Comparison of ENCODE assay signal across 1 cellular context in genomic region chr9:14868772-14869583, GRCh38.
TF ChIP-seq lines count a peak whose summit lies in the region.

No MANE protein-coding gene starts in this region.

TF ChIP-seq in HepG2, 621 proteins besides CTCF, POLR2A, EP300 and RAD21 (continued from another document and continues in another):
- TF ChIP-seq, protein P1, sequence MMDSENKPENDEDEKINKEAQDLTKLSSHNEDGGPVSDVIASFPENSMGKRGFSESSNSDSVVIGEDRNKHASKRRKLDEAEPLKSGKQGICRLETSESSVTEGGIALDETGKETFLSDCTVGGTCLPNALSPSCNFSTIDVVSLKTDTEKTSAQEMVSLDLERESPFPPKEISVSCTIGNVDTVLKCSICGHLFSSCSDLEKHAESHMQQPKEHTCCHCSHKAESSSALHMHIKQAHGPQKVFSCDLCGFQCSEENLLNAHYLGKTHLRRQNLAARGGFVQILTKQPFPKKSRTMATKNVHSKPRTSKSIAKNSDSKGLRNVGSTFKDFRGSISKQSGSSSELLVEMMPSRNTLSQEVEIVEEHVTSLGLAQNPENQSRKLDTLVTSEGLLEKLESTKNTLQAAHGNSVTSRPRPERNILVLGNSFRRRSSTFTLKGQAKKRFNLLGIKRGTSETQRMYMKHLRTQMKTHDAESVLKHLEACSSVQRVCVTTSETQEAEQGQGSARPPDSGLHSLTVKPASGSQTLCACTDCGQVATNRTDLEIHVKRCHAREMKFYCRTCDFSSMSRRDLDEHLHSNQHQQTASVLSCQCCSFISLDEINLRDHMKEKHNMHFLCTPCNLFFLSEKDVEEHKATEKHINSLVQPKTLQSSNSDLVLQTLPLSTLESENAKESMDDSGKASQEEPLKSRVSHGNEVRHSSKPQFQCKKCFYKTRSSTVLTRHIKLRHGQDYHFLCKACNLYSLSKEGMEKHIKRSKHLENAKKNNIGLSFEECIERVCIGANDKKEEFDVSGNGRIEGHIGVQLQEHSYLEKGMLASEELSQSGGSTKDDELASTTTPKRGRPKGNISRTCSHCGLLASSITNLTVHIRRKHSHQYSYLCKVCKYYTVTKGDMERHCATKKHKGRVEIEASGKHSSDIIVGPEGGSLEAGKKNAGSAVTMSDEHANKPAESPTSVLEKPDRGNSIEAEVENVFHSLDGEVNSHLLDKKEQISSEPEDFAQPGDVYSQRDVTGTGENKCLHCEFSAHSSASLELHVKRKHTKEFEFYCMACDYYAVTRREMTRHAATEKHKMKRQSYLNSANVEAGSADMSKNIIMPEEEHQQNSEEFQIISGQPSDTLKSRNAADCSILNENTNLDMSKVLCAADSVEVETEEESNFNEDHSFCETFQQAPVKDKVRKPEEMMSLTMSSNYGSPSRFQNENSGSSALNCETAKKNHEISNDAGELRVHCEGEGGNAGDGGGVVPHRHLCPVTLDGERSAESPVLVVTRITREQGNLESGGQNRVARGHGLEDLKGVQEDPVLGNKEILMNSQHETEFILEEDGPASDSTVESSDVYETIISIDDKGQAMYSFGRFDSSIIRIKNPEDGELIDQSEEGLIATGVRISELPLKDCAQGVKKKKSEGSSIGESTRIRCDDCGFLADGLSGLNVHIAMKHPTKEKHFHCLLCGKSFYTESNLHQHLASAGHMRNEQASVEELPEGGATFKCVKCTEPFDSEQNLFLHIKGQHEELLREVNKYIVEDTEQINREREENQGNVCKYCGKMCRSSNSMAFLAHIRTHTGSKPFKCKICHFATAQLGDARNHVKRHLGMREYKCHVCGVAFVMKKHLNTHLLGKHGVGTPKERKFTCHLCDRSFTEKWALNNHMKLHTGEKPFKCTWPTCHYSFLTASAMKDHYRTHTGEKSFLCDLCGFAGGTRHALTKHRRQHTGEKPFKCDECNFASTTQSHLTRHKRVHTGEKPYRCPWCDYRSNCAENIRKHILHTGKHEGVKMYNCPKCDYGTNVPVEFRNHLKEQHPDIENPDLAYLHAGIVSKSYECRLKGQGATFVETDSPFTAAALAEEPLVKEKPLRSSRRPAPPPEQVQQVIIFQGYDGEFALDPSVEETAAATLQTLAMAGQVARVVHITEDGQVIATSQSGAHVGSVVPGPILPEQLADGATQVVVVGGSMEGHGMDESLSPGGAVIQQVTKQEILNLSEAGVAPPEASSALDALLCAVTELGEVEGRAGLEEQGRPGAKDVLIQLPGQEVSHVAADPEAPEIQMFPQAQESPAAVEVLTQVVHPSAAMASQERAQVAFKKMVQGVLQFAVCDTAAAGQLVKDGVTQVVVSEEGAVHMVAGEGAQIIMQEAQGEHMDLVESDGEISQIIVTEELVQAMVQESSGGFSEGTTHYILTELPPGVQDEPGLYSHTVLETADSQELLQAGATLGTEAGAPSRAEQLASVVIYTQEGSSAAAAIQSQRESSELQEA (CRISPR knock-in tag; IDR thresholded peaks at IDR 0.05; ENCODE audit: not compliant biosample characterization): peak; percentile 51
- TF ChIP-seq ZC3H4 (CRISPR knock-in tag; IDR thresholded peaks at IDR 0.05; ENCODE audit: borderline replicate concordance): no peak
- TF ChIP-seq ZMYM2 (CRISPR knock-in tag; IDR thresholded peaks at IDR 0.05): peak; percentile 77
- peak; percentile 77 for TF ChIP-seq TCF7L2 (IDR thresholded peaks at IDR 0.05; ENCODE audit: low read depth, low read length)
- TF ChIP-seq, protein P2, sequence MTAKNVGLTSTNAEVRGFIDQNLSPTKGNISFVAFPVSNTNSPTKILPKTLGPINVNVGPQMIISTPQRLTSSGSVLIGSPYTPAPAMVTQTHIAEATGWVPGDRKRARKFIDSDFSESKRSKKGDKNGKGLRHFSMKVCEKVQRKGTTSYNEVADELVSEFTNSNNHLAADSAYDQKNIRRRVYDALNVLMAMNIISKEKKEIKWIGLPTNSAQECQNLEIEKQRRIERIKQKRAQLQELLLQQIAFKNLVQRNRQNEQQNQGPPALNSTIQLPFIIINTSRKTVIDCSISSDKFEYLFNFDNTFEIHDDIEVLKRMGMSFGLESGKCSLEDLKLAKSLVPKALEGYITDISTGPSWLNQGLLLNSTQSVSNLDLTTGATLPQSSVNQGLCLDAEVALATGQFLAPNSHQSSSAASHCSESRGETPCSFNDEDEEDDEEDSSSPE (CRISPR knock-in tag; IDR thresholded peaks at IDR 0.05): no peak
- TF ChIP-seq HDAC1 (CRISPR knock-in tag; IDR thresholded peaks at IDR 0.05): no peak
- 0 out of 2 replicates have a peak, but pooled peaks have one; percentile 56 for TF ChIP-seq GFI1 (CRISPR knock-in tag; IDR thresholded peaks at IDR 0.05; ENCODE audit: borderline replicate concordance)
- TF ChIP-seq KAT2B (IDR thresholded peaks at IDR 0.05; ENCODE audit: borderline replicate concordance, low read depth, low read length): no peak
- TF ChIP-seq ZFP1 (CRISPR knock-in tag; IDR thresholded peaks at IDR 0.05): 0 out of 2 replicates have a peak, but pooled peaks have one; percentile 42
- TF ChIP-seq, protein P3, sequence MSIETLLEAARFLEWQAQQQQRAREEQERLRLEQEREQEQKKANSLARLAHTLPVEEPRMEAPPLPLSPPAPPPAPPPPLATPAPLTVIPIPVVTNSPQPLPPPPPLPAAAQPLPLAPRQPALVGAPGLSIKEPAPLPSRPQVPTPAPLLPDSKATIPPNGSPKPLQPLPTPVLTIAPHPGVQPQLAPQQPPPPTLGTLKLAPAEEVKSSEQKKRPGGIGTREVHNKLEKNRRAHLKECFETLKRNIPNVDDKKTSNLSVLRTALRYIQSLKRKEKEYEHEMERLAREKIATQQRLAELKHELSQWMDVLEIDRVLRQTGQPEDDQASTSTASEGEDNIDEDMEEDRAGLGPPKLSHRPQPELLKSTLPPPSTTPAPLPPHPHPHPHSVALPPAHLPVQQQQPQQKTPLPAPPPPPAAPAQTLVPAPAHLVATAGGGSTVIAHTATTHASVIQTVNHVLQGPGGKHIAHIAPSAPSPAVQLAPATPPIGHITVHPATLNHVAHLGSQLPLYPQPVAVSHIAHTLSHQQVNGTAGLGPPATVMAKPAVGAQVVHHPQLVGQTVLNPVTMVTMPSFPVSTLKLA (IDR thresholded peaks at IDR 0.05): no peak
- no peak for TF ChIP-seq ZNF720 (CRISPR knock-in tag; IDR thresholded peaks at IDR 0.05)
- no peak for TF ChIP-seq ZNF597 (CRISPR knock-in tag; IDR thresholded peaks at IDR 0.05)
- 0 out of 2 replicates have a peak, but pooled peaks have one; percentile 26 for TF ChIP-seq ZNF709 (CRISPR knock-in tag; IDR thresholded peaks at IDR 0.05)
- TF ChIP-seq ZSCAN9 (CRISPR knock-in tag; IDR thresholded peaks at IDR 0.05; ENCODE audit: borderline replicate concordance): peak; percentile 81
- TF ChIP-seq, protein P4, sequence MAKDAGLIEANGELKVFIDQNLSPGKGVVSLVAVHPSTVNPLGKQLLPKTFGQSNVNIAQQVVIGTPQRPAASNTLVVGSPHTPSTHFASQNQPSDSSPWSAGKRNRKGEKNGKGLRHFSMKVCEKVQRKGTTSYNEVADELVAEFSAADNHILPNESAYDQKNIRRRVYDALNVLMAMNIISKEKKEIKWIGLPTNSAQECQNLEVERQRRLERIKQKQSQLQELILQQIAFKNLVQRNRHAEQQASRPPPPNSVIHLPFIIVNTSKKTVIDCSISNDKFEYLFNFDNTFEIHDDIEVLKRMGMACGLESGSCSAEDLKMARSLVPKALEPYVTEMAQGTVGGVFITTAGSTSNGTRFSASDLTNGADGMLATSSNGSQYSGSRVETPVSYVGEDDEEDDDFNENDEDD (CRISPR knock-in tag; IDR thresholded peaks at IDR 0.05; ENCODE audit: borderline replicate concordance): no peak
- peak; percentile 92 for TF ChIP-seq SAP130 (CRISPR knock-in tag; IDR thresholded peaks at IDR 0.05; ENCODE audit: low read depth)
- peak; percentile 54; the same call in 1 of the 2 replicates for TF ChIP-seq ZNF430 (CRISPR knock-in tag; IDR thresholded peaks at IDR 0.05)
- peak; percentile 45; the same call in 1 of the 2 replicates for TF ChIP-seq ZNF652 (CRISPR knock-in tag; IDR thresholded peaks at IDR 0.05; ENCODE audit: borderline replicate concordance, low read depth)
- no peak for TF ChIP-seq ATAD3A (CRISPR knock-in tag; IDR thresholded peaks at IDR 0.05)
- no peak for TF ChIP-seq ZNF616 (CRISPR knock-in tag; IDR thresholded peaks at IDR 0.05; ENCODE audit: low read depth)
- no peak for TF ChIP-seq ZZZ3 (CRISPR knock-in tag; IDR thresholded peaks at IDR 0.05; ENCODE audit: borderline replicate concordance)
- peak; percentile 42 for TF ChIP-seq CCDC6 (CRISPR knock-in tag; IDR thresholded peaks at IDR 0.05)
- TF ChIP-seq ZNF75D (CRISPR knock-in tag; IDR thresholded peaks at IDR 0.05; ENCODE audit: borderline replicate concordance): no peak
- TF ChIP-seq ZNF136 (CRISPR knock-in tag; IDR thresholded peaks at IDR 0.05; ENCODE audit: low read depth): 0 out of 2 replicates have a peak, but pooled peaks have one; percentile 71
- no peak for TF ChIP-seq KLF9 (CRISPR knock-in tag; IDR thresholded peaks at IDR 0.05; ENCODE audit: low read depth)
- TF ChIP-seq UBTF (CRISPR knock-in tag; IDR thresholded peaks at IDR 0.05): peak; percentile 63; the same call in 1 of the 2 replicates
- no peak for TF ChIP-seq ZBTB2 (CRISPR knock-in tag; IDR thresholded peaks at IDR 0.05; ENCODE audit: low read depth)
- TF ChIP-seq ZNF839 (CRISPR knock-in tag; IDR thresholded peaks at IDR 0.05; ENCODE audit: borderline replicate concordance): 0 out of 2 replicates have a peak, but pooled peaks have one; percentile 41
- TF ChIP-seq CBX1 (IDR thresholded peaks at IDR 0.05; ENCODE audit: low read depth): no peak
- 0 out of 2 replicates have a peak, but pooled peaks have one; percentile 64 for TF ChIP-seq GZF1 (CRISPR knock-in tag; IDR thresholded peaks at IDR 0.05)
- TF ChIP-seq ZNF644 (CRISPR knock-in tag; IDR thresholded peaks at IDR 0.05; ENCODE audit: low read depth): peak; percentile 63; the same call in 1 of the 2 replicates
- TF ChIP-seq BORCS8-MEF2B (CRISPR knock-in tag; IDR thresholded peaks at IDR 0.05): peak; percentile 60
- TF ChIP-seq STAT5B (CRISPR knock-in tag; IDR thresholded peaks at IDR 0.05): no peak
- TF ChIP-seq ZNF792 (CRISPR knock-in tag; IDR thresholded peaks at IDR 0.05): peak; percentile 94
- TF ChIP-seq, protein P5, sequence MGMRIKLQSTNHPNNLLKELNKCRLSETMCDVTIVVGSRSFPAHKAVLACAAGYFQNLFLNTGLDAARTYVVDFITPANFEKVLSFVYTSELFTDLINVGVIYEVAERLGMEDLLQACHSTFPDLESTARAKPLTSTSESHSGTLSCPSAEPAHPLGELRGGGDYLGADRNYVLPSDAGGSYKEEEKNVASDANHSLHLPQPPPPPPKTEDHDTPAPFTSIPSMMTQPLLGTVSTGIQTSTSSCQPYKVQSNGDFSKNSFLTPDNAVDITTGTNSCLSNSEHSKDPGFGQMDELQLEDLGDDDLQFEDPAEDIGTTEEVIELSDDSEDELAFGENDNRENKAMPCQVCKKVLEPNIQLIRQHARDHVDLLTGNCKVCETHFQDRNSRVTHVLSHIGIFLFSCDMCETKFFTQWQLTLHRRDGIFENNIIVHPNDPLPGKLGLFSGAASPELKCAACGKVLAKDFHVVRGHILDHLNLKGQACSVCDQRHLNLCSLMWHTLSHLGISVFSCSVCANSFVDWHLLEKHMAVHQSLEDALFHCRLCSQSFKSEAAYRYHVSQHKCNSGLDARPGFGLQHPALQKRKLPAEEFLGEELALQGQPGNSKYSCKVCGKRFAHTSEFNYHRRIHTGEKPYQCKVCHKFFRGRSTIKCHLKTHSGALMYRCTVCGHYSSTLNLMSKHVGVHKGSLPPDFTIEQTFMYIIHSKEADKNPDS (CRISPR knock-in tag; IDR thresholded peaks at IDR 0.05): no peak
- peak; percentile 31; the same call in 1 of the 2 replicates for TF ChIP-seq ZBTB34 (CRISPR knock-in tag; IDR thresholded peaks at IDR 0.05)
- TF ChIP-seq ZBTB20 (CRISPR knock-in tag; IDR thresholded peaks at IDR 0.05; ENCODE audit: borderline replicate concordance, low read depth): no peak; the same call in none of the 2 replicates
